ENCODE assay signal across 16 cellular contexts in genomic region chr3:48514431-48515227, GRCh38.
DNase-seq lines count a peak whose midpoint lies in the region; ATAC-seq lines count a peak whose summit lies in the region.
"Had no signal": no experiment of that assay in that cellular context is flagged by ENCODE, and none has a peak within 500 bp of the region (broad histone marks: within the 10 kb centered on the region; RNA-seq: fewer than 3 reads in every experiment).

No MANE protein-coding gene starts in this region.

- no peak overlapping the region for H3K4me3 Mint-ChIP-seq in stimulated activated naive CD8-positive, alpha-beta T cell treated with anti-CD3 and anti-CD28 coated beads, Interleukin-15, amount 100 ng/mL, for 72 hours
- H3K4me3 Mint-ChIP-seq: GM23338, neural progenitor cell had no signal

- H3K27ac Mint-ChIP-seq in stimulated activated naive CD8-positive, alpha-beta T cell treated with anti-CD3 and anti-CD28 coated beads, Interleukin-15, amount 100 ng/mL, for 72 hours: no peak overlapping the region
- H3K27ac Mint-ChIP-seq: GM23338, neural progenitor cell had no signal

- peak; percentile 73 for ATAC-seq in stimulated activated naive CD8-positive, alpha-beta T cell treated with anti-CD3 and anti-CD28 coated beads, Interleukin-15, amount 100 ng/mL, for 72 hours
- no peak for ATAC-seq in GM19467 (IDR thresholded peaks at IDR 0.05; ENCODE audit: unreplicated experiment)
- ATAC-seq: gastrocnemius medialis, GM23338 had no signal

- H3K4me1 Mint-ChIP-seq in stimulated activated naive CD8-positive, alpha-beta T cell treated with anti-CD3 and anti-CD28 coated beads, Interleukin-15, amount 100 ng/mL, for 72 hours: peaks cover 56% of the 10 kb centered on the region

- no peaks in the 10 kb centered on the region for H3K9me3 Mint-ChIP-seq in stimulated activated naive CD8-positive, alpha-beta T cell treated with anti-CD3 and anti-CD28 coated beads, Interleukin-15, amount 100 ng/mL, for 72 hours
- H3K9me3 Mint-ChIP-seq: GM23338, neural progenitor cell had no signal

- DNase-seq in stimulated activated CD4-positive, alpha-beta T cell treated with anti-CD3 and anti-CD28 coated beads, Interleukin-4, amount 100 ng/mL, for 24 hours: peak; percentile 18
- no peak for DNase-seq in stimulated activated CD4-positive, alpha-beta T cell treated with anti-CD3 and anti-CD28 coated beads, Interleukin-1b, Interleukin-23, amount 100 ng/mL, for 48 hours
- DNase-seq in RPMI8226: peak; percentile 49
- DNase-seq in central memory CD4-positive, alpha-beta T cell: peak; percentile 52
- peak in 1 of 2 donors; percentile 26 for DNase-seq in stimulated activated naive CD8-positive, alpha-beta T cell treated with anti-CD3 and anti-CD28 coated beads, Interleukin-15, amount 100 ng/mL, for 72 hours
- DNase-seq in NCI-H2081 (lab: John Stamatoyannopoulos, UW): no peak
- DNase-seq in NCI-H345 (lab: John Stamatoyannopoulos, UW): no peak
- DNase-seq: DMS153, gastrocnemius medialis, NCI-H1694 treated with DMSO at 0.1 percent for 48 hours, NCI-H524 treated with DMSO at 0.1 percent for 48 hours, SK-N-SH, testis had no signal

- no peaks in the 10 kb centered on the region for H3K27me3 Mint-ChIP-seq in stimulated activated naive CD8-positive, alpha-beta T cell treated with anti-CD3 and anti-CD28 coated beads, Interleukin-15, amount 100 ng/mL, for 72 hours

Comparison
In these comparisons a context has a peak if more than half of its experiments do, and no peak if none do; other contexts are left out.
1. DNase-seq: peak in stimulated activated CD4-positive, alpha-beta T cell treated with anti-CD3 and anti-CD28 coated beads, Interleukin-4, amount 100 ng/mL, for 24 hours (single experiment), RPMI8226 (single experiment) and central memory CD4-positive, alpha-beta T cell (single experiment); none in stimulated activated CD4-positive, alpha-beta T cell treated with anti-CD3 and anti-CD28 coated beads, Interleukin-1b, Interleukin-23, amount 100 ng/mL, for 48 hours (single experiment), NCI-H2081 (0 of 2) and NCI-H345 (single experiment).